In the genomic region with DNA sequence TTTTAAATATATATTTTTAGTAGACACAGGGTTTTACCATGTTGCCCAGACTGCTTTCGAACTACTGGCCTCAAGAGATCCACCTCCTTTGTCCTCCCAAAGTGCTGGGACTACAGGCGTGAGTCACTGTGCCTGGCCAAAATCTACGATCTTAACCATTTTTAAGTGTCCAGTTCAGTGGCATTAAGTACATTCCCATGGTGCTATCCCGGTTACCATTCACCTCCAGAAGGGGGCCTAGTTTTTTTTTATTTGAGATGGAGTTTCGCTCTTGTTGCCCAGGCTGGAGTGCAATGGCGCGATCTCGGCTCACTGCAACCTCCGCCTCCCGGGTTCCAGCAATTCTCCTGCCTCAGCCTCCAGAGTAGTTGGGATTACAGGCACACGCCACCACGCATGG, we compare ENCODE assay signal across 1 cellular context.
TF ChIP-seq lines count a peak whose summit lies in the region.

No MANE protein-coding gene starts in this region.

TF ChIP-seq in K562, 482 proteins besides CTCF, POLR2A, EP300 and RAD21:
- TF ChIP-seq, protein P1, sequence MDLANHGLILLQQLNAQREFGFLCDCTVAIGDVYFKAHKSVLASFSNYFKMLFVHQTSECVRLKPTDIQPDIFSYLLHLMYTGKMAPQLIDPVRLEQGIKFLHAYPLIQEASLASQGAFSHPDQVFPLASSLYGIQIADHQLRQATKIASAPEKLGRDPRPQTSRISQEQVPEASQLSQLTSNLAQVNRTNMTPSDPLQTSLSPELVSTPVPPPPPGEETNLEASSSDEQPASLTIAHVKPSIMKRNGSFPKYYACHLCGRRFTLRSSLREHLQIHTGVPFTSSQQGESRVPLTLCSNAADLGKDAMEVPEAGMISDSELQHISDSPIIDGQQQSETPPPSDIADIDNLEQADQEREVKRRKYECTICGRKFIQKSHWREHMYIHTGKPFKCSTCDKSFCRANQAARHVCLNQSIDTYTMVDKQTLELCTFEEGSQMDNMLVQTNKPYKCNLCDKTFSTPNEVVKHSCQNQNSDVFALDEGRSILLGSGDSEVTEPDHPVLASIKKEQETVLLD (IDR thresholded peaks at IDR 0.05): 0 out of 2 replicates have a peak, but pooled peaks have one; percentile 18
- TF ChIP-seq ZEB2 (IDR thresholded peaks at IDR 0.05) (peak; percentile 37; the same call in 1 of the 2 replicates), GATAD2A (IDR thresholded peaks at IDR 0.05) (0 out of 2 replicates have a peak, but pooled peaks have one; percentile 27), ZNF384 (IDR thresholded peaks at IDR 0.05; ENCODE audit: low read depth, low read length) (peak; percentile 48; the same call in 1 of the 2 replicates), BCOR (IDR thresholded peaks at IDR 0.05) (0 out of 2 replicates have a peak, but pooled peaks have one; percentile 28), SMARCA4 (IDR thresholded peaks at IDR 0.05) (0 out of 2 replicates have a peak, but pooled peaks have one; percentile 17)
- TF ChIP-seq, protein P2, sequence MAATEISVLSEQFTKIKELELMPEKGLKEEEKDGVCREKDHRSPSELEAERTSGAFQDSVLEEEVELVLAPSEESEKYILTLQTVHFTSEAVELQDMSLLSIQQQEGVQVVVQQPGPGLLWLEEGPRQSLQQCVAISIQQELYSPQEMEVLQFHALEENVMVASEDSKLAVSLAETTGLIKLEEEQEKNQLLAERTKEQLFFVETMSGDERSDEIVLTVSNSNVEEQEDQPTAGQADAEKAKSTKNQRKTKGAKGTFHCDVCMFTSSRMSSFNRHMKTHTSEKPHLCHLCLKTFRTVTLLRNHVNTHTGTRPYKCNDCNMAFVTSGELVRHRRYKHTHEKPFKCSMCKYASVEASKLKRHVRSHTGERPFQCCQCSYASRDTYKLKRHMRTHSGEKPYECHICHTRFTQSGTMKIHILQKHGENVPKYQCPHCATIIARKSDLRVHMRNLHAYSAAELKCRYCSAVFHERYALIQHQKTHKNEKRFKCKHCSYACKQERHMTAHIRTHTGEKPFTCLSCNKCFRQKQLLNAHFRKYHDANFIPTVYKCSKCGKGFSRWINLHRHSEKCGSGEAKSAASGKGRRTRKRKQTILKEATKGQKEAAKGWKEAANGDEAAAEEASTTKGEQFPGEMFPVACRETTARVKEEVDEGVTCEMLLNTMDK (IDR thresholded peaks at IDR 0.05; ENCODE audit: borderline replicate concordance, insufficient read depth, low read depth, low read length, poor library complexity, severe bottlenecking): peak; percentile 67
- TF ChIP-seq, protein P3, sequence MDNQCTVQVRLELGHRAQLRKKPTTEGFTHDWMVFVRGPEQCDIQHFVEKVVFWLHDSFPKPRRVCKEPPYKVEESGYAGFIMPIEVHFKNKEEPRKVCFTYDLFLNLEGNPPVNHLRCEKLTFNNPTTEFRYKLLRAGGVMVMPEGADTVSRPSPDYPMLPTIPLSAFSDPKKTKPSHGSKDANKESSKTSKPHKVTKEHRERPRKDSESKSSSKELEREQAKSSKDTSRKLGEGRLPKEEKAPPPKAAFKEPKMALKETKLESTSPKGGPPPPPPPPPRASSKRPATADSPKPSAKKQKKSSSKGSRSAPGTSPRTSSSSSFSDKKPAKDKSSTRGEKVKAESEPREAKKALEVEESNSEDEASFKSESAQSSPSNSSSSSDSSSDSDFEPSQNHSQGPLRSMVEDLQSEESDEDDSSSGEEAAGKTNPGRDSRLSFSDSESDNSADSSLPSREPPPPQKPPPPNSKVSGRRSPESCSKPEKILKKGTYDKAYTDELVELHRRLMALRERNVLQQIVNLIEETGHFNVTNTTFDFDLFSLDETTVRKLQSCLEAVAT (IDR thresholded peaks at IDR 0.05): peak in 1 of 2 experiments; percentile 67; a peak in 1 of 4 replicates
- TF ChIP-seq, protein P4, sequence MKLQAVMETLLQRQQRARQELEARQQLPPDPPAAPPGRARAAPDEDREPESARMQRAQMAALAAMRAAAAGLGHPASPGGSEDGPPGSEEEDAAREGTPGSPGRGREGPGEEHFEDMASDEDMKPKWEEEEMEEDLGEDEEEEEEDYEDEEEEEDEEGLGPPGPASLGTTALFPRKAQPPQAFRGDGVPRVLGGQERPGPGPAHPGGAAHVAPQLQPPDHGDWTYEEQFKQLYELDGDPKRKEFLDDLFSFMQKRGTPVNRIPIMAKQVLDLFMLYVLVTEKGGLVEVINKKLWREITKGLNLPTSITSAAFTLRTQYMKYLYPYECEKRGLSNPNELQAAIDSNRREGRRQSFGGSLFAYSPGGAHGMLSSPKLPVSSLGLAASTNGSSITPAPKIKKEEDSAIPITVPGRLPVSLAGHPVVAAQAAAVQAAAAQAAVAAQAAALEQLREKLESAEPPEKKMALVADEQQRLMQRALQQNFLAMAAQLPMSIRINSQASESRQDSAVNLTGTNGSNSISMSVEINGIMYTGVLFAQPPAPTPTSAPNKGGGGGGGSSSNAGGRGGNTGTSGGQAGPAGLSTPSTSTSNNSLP (IDR thresholded peaks at IDR 0.05; ENCODE audit: borderline replicate concordance, low read depth, low read length): 0 out of 2 replicates have a peak, but pooled peaks have one; percentile 9
